14 cellular contexts compared by ENCODE assay signal in genomic region chr9:137638680-137639079, GRCh38. TPM values are rescaled to one million over a fixed set of nuclear protein-coding genes. Genes with fewer than 3 reads are reported as not detected.
A peak's percentile ranks its signal among the peaks of the same experiment; 100 is the strongest.
DNase-seq lines count a peak whose midpoint lies in the region; ATAC-seq, FAIRE-seq and TF ChIP-seq lines count a peak whose summit lies in the region.
"Had no signal": no experiment of that assay in that cellular context is flagged by ENCODE, and none has a peak within 500 bp of the region (broad histone marks: within the 10 kb centered on the region; RNA-seq: fewer than 3 reads in every experiment).

No MANE protein-coding gene starts in this region.

- H3K27ac ChIP-seq in KOPT-K1 (ENCODE audit: low read depth, low read length, poor library complexity, severe bottlenecking) (peak overlapping the region; percentile 33), neutrophil (peak overlapping the region; percentile 59)
- H3K27ac ChIP-seq: body of pancreas had no signal

- peaks cover 26% of the 10 kb centered on the region; the same call in 1 of the 2 replicates for H3K36me3 ChIP-seq in KOPT-K1 (ENCODE audit: insufficient read depth, low read length)
- H3K36me3 ChIP-seq in neutrophil, result no peaks in the 10 kb centered on the region

- no peaks in the 10 kb centered on the region for H3K9me3 ChIP-seq in KOPT-K1 (ENCODE audit: insufficient read depth, low read length, poor library complexity, severe bottlenecking)
- no peaks in the 10 kb centered on the region for H3K9me3 ChIP-seq in neutrophil
- H3K9me3 ChIP-seq: body of pancreas, testis had no signal

- H3K27ac Mint-ChIP-seq in T-helper 2 cell treated with Interferon-gamma antibody and Interleukin-4, amounts not matched to agents 5 μg/mL and 100 μg/mL, for 36 hours, result peak overlapping the region; percentile 87
- peak overlapping the region; percentile 78 for H3K27ac Mint-ChIP-seq in activated naive CD8-positive, alpha-beta T cell treated with anti-CD3 and anti-CD28 coated beads, Interleukin-2, amount 50 U/mL, for 24 hours

- no peaks in the 10 kb centered on the region for H3K27me3 Mint-ChIP-seq in T-helper 2 cell treated with Interferon-gamma antibody and Interleukin-4, amounts not matched to agents 5 μg/mL and 100 μg/mL, for 36 hours (ENCODE audit: low read depth)
- no peaks in the 10 kb centered on the region for H3K27me3 Mint-ChIP-seq in activated naive CD8-positive, alpha-beta T cell treated with anti-CD3 and anti-CD28 coated beads, Interleukin-2, amount 50 U/mL, for 24 hours

- H3K4me3 Mint-ChIP-seq in T-helper 2 cell treated with Interferon-gamma antibody and Interleukin-4, amounts not matched to agents 5 μg/mL and 100 μg/mL, for 36 hours, result peak overlapping the region; percentile 82
- peak overlapping the region; percentile 73 for H3K4me3 Mint-ChIP-seq in activated naive CD8-positive, alpha-beta T cell treated with anti-CD3 and anti-CD28 coated beads, Interleukin-2, amount 50 U/mL, for 24 hours

- no peak for ATAC-seq in activated naive CD8-positive, alpha-beta T cell treated with anti-CD3 and anti-CD28 coated beads, Interleukin-2, amount 50 U/mL, for 24 hours
- no peak for ATAC-seq in sciatic nerve
- ATAC-seq: body of pancreas had no signal

- H3K27me3 ChIP-seq in neutrophil, result no peaks in the 10 kb centered on the region
- H3K27me3 ChIP-seq: body of pancreas, testis had no signal

- no peak for TF ChIP-seq POLR2A in H54 (IDR thresholded peaks at IDR 0.05; ENCODE audit: low read depth, low read length)

- intact Hi-C loops in sciatic nerve (cut with DNase I), result no loop called here

- peaks cover 10% of the 10 kb centered on the region for H3K36me3 Mint-ChIP-seq in T-helper 2 cell treated with Interferon-gamma antibody and Interleukin-4, amounts not matched to agents 5 μg/mL and 100 μg/mL, for 36 hours (ENCODE audit: low read depth)
- H3K36me3 Mint-ChIP-seq in activated naive CD8-positive, alpha-beta T cell treated with anti-CD3 and anti-CD28 coated beads, Interleukin-2, amount 50 U/mL, for 24 hours (ENCODE audit: low read depth), result peaks cover 25% of the 10 kb centered on the region

- peaks cover 17% of the 10 kb centered on the region for H3K4me1 Mint-ChIP-seq in T-helper 2 cell treated with Interferon-gamma antibody and Interleukin-4, amounts not matched to agents 5 μg/mL and 100 μg/mL, for 36 hours (ENCODE audit: low read depth)
- H3K4me1 Mint-ChIP-seq in activated naive CD8-positive, alpha-beta T cell treated with anti-CD3 and anti-CD28 coated beads, Interleukin-2, amount 50 U/mL, for 24 hours, result peaks cover 42% of the 10 kb centered on the region

- peaks cover 0 to 6% of the 10 kb centered on the region in 2 experiments for H3K4me1 ChIP-seq in neutrophil (ENCODE audit: control insufficient read depth in 1 of 2, insufficient read depth in 1 of 2, low read depth in 1 of 2, low read length in 1 of 2)
- H3K4me1 ChIP-seq: body of pancreas had no signal

- FAIRE-seq in H54 (lab: Jason Lieb, UNC), result no peak

- no peaks in the 10 kb centered on the region for H3K9me3 Mint-ChIP-seq in T-helper 2 cell treated with Interferon-gamma antibody and Interleukin-4, amounts not matched to agents 5 μg/mL and 100 μg/mL, for 36 hours
- H3K9me3 Mint-ChIP-seq in activated naive CD8-positive, alpha-beta T cell treated with anti-CD3 and anti-CD28 coated beads, Interleukin-2, amount 50 U/mL, for 24 hours, result no peaks in the 10 kb centered on the region

- H3K4me3 ChIP-seq in neutrophil (ENCODE audit: low read depth in 1 of 2, low read length in 1 of 2), result no peak overlapping the region
- H3K4me3 ChIP-seq: body of pancreas, testis had no signal

- DNase-seq in T-helper 2 cell treated with Interferon-gamma antibody and Interleukin-4, amounts not matched to agents 5 μg/mL and 100 μg/mL, for 36 hours (ENCODE audit: low spot score), result no peak
- DNase-seq in T-helper 2 cell, result no peak
- DNase-seq in activated naive CD8-positive, alpha-beta T cell treated with anti-CD3 and anti-CD28 coated beads, Interleukin-2, amount 50 U/mL, for 24 hours, result no peak
- no peak for DNase-seq in activated effector memory CD4-positive, alpha-beta T cell treated with anti-CD3 and anti-CD28 coated beads, Interleukin-2, amount 50 U/mL, for 16 hours
- DNase-seq in H54 (ENCODE audit: insufficient read length, low spot score), result no peak
- DNase-seq in sciatic nerve (ENCODE audit: low spot score), result no peak
- DNase-seq: 8988T, body of pancreas, head of caudate nucleus, NCI-H1436, NCI-H510A, testis had no signal

- TF ChIP-seq CTCF in neutrophil (IDR thresholded peaks at IDR 0.05), result no peak

RNA-seq across cellular contexts. Expression of gene EHMT1, which starts 19.9 kb away (rescaled TPM):
- 104 TPM for total RNA-seq in sciatic nerve

RNA-seq across cellular contexts. Expression of gene ARRDC1, which starts 33.2 kb away (rescaled TPM):
- 30.6 TPM for total RNA-seq in sciatic nerve

RNA-seq across cellular contexts. Expression of gene ZMYND19, which starts 48.4 kb away (rescaled TPM):
- 15.6 TPM for total RNA-seq in sciatic nerve

RNA-seq across cellular contexts. Expression of gene DPH7, which starts 60.0 kb away (rescaled TPM):
- 33.1 TPM for total RNA-seq in sciatic nerve
